Comparison of ENCODE assay signal across 32 cellular contexts in the genomic region with DNA sequence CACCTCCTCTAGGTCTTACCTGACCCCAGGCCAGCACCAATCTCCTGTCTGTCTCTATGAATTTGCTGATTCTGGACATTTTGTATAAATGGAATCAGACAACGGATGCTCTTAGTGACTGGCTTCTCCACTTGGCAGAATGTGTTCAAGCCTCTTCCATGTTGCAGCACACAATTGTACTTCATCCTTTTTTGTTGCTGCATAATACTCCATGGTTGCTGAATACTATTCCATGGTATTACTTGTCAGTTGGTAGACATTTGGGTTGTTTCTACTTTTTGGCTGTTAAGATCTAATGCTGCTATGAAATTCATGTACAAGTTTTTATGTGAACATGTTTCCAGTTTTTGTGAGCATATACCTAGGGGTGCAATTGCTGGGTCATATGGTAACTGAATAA. TPM values are rescaled to one million over a fixed set of nuclear protein-coding genes. Genes with fewer than 3 reads are reported as not detected.
"Had no signal": no experiment of that assay in that cellular context is flagged by ENCODE, and none has a peak within 500 bp of the region (broad histone marks: within the 10 kb centered on the region; RNA-seq: fewer than 3 reads in every experiment).

No MANE protein-coding gene starts in this region.

- H3K9me3 Mint-ChIP-seq: natural killer cell; neural progenitor cell; stimulated activated naive CD8-positive, alpha-beta T cell treated with anti-CD3 and anti-CD28 coated beads, Interleukin-15, amount 100 ng/mL, for 72 hours had no signal

- H3K4me3 Mint-ChIP-seq: natural killer cell; nephron; neural progenitor cell; stimulated activated memory B cell treated with anti-CD40 and anti-IgM and Interleukin-4, amounts not matched to agents 10 μg/mL and 1 μg/mL and 100 μg/mL, for 72 hours; stimulated activated naive CD8-positive, alpha-beta T cell treated with anti-CD3 and anti-CD28 coated beads, Interleukin-15, amount 100 ng/mL, for 72 hours; type B pancreatic cell had no signal

- H3K9me3 ChIP-seq: ovary, psoas muscle, right lobe of liver, suprapubic skin, testis, tibial artery, transverse colon, upper lobe of right lung, uterus had no signal

- H3K4me3 ChIP-seq: neural progenitor cell, ovary, psoas muscle, right lobe of liver, skin epidermis, smooth muscle cell, spleen, suprapubic skin, testis, tibial artery, transverse colon, upper lobe of right lung, uterus had no signal

- DNase-seq: natural killer cell; occipital lobe; stimulated activated CD4-positive, alpha-beta T cell treated with anti-CD3 and anti-CD28 coated beads, Interleukin-12 subunit alpha, Interleukin-12 subunit beta, amount 100 ng/mL, for 4 hours; stimulated activated CD4-positive, alpha-beta T cell treated with anti-CD3 and anti-CD28 coated beads, Interleukin-1b, Interleukin-23, amount 100 ng/mL, for 48 hours; stimulated activated CD4-positive, alpha-beta T cell treated with anti-CD3 and anti-CD28 coated beads, Interleukin-4, amount 100 ng/mL, for 1 hour; stimulated activated CD4-positive, alpha-beta T cell treated with anti-CD3 and anti-CD28 coated beads, Interleukin-4, amount 100 ng/mL, for 4 hours; stimulated activated CD8-positive, alpha-beta memory T cell treated with anti-CD3 and anti-CD28 coated beads, Interleukin-4, amount 100 ng/mL, for 48 hours; stimulated activated naive CD4-positive, alpha-beta T cell; stimulated activated naive CD8-positive, alpha-beta T cell treated with anti-CD3 and anti-CD28 coated beads, Interleukin-15, amount 100 ng/mL, for 72 hours; stimulated activated naive CD8-positive, alpha-beta T cell treated with anti-CD3 and anti-CD28 coated beads, Interleukin-15, Interleukin-2, amounts not matched to agents 100 U/mL and 50 U/mL, for 24 hours; substantia nigra; testis; transverse colon; uterus had no signal

- H3K27me3 Mint-ChIP-seq: stimulated activated memory B cell treated with anti-CD40 and anti-IgM and Interleukin-4, amounts not matched to agents 10 μg/mL and 1 μg/mL and 100 μg/mL, for 72 hours; stimulated activated naive CD8-positive, alpha-beta T cell treated with anti-CD3 and anti-CD28 coated beads, Interleukin-15, amount 100 ng/mL, for 72 hours had no signal

- H3K36me3 ChIP-seq: neural progenitor cell, ovary, right lobe of liver, spleen, suprapubic skin, tibial artery, transverse colon, upper lobe of right lung, uterus had no signal

- H3K36me3 Mint-ChIP-seq: natural killer cell; neural progenitor cell; stimulated activated memory B cell treated with anti-CD40 and anti-IgM and Interleukin-4, amounts not matched to agents 10 μg/mL and 1 μg/mL and 100 μg/mL, for 72 hours; type B pancreatic cell had no signal

- H3K4me1 ChIP-seq: neural progenitor cell, parathyroid adenoma, psoas muscle, right lobe of liver, spleen, suprapubic skin, testis, tibial artery, transverse colon, upper lobe of right lung, uterus had no signal

- H3K27ac ChIP-seq: neural progenitor cell, ovary, parathyroid adenoma, psoas muscle, right lobe of liver, skin epidermis, spleen, suprapubic skin, testis, tibial artery, transverse colon, upper lobe of right lung, uterus had no signal

- ATAC-seq: natural killer cell; psoas muscle; right cardiac atrium; right lobe of liver; stimulated activated memory B cell treated with anti-CD40 and anti-IgM and Interleukin-4, amounts not matched to agents 10 μg/mL and 1 μg/mL and 100 μg/mL, for 72 hours; stimulated activated naive CD8-positive, alpha-beta T cell treated with anti-CD3 and anti-CD28 coated beads, Interleukin-15, amount 100 ng/mL, for 72 hours; stimulated activated naive CD8-positive, alpha-beta T cell treated with anti-CD3 and anti-CD28 coated beads, Interleukin-15, Interleukin-2, amounts not matched to agents 100 U/mL and 50 U/mL, for 24 hours; upper lobe of right lung had no signal

- H3K27ac Mint-ChIP-seq: natural killer cell; nephron; neural progenitor cell; progenitor cell of endocrine pancreas; stimulated activated memory B cell treated with anti-CD40 and anti-IgM and Interleukin-4, amounts not matched to agents 10 μg/mL and 1 μg/mL and 100 μg/mL, for 72 hours; stimulated activated naive CD8-positive, alpha-beta T cell treated with anti-CD3 and anti-CD28 coated beads, Interleukin-15, amount 100 ng/mL, for 72 hours; type B pancreatic cell had no signal

- H3K4me1 Mint-ChIP-seq: natural killer cell; nephron; neural progenitor cell; stimulated activated memory B cell treated with anti-CD40 and anti-IgM and Interleukin-4, amounts not matched to agents 10 μg/mL and 1 μg/mL and 100 μg/mL, for 72 hours; stimulated activated naive CD8-positive, alpha-beta T cell treated with anti-CD3 and anti-CD28 coated beads, Interleukin-15, amount 100 ng/mL, for 72 hours had no signal

RNA-seq across cellular contexts. Expression of gene FCN1, which starts 34.3 kb away (rescaled TPM):
- total RNA-seq: osteoblast, progenitor cell of endocrine pancreas, renal cortical epithelial cell, smooth muscle cell had no signal
